ENCODE assay signal across 24 cellular contexts in genomic region chrX:7202206-7202605, GRCh38.
"Had no signal": no experiment of that assay in that cellular context is flagged by ENCODE, and none has a peak within 500 bp of the region (broad histone marks: within the 10 kb centered on the region; RNA-seq: fewer than 3 reads in every experiment).

No MANE protein-coding gene starts in this region.

- H3K36me3 ChIP-seq: adrenal gland, MG63 had no signal

- H3K4me3 ChIP-seq: adrenal gland, body of pancreas, MG63 had no signal

- H3K4me1 ChIP-seq: adrenal gland, body of pancreas had no signal

- H3K27me3 ChIP-seq: adrenal gland, body of pancreas, MG63 had no signal

- H3K27ac ChIP-seq: adrenal gland, body of pancreas had no signal

- ATAC-seq: activated CD8-positive, alpha-beta T cell treated with anti-CD3 and anti-CD28 coated beads, Interleukin-2, amount 10 ng/mL, durations not matched to agents 7 days and 5 days; body of pancreas; T-helper 17 cell; WTC11 had no signal

- DNase-seq: activated CD4-positive, alpha-beta T cell treated with anti-CD3 and anti-CD28 coated beads for 48 hours; activated CD4-positive, alpha-beta T cell treated with anti-CD3 and anti-CD28 coated beads, Interleukin-2, amount 50 U/mL, for 4 hours; activated CD4-positive, CD25-positive, alpha-beta regulatory T cell treated with anti-CD3 and anti-CD28 coated beads, Interleukin-2, amount 50 U/mL, for 72 hours; activated CD8-positive, alpha-beta memory T cell treated with anti-CD3 and anti-CD28 coated beads, Interleukin-2, amount 50 U/mL, for 48 hours; activated CD8-positive, alpha-beta T cell treated with anti-CD3 and anti-CD28 coated beads, Interleukin-2, amount 10 ng/mL, durations not matched to agents 7 days and 5 days; activated gamma-delta T cell; activated naive CD4-positive, alpha-beta T cell treated with anti-CD3 and anti-CD28 coated beads, Interleukin-2, amount 10 ng/mL, durations not matched to agents 7 days and 5 days; activated naive CD8-positive, alpha-beta T cell treated with anti-CD3 and anti-CD28 coated beads for 36 hours; activated T-cell treated with anti-CD3 and anti-CD28 coated beads, Interleukin-2, amount 50 U/mL, for 1 hour; adrenal gland; aorta; body of pancreas; KG1; MG63; MV-4-11; NCI-H1092 treated with DMSO at 0.1 percent for 48 hours; NCI-H1417 treated with DMSO at 0.1 percent for 48 hours; NCI-H1694 treated with DMSO at 0.1 percent for 48 hours; NCI-H2029 treated with DMSO at 0.1 percent for 48 hours; NCI-H524; SHP77 treated with DMSO at 0.1 percent for 48 hours; T-helper 17 cell; T-helper 9 cell had no signal

- H3K9me3 ChIP-seq: adrenal gland, body of pancreas, MG63 had no signal
